In the genomic region with DNA sequence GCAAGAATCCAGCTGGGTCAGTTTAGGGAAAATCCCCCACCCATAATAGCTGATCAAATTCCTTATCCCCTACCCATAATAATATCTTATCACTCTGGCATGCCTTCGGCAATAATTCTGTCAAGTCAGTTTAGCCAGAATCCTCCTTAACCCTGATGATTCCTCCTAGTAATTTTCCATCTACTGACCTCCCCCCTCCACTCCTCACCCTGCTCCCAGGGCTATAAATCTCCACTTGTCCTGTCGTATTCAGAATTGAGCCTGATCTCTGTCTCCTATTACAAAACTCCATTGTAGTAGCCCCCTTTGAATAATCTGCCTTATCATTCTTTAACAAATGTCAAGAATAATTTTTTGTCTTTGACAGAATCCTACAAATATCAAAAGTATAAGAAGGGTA, we compare ENCODE assay signal across 1 cellular context.
TF ChIP-seq lines count a peak whose summit lies in the region.

No MANE protein-coding gene starts in this region.

TF ChIP-seq in K562, 482 proteins besides CTCF, POLR2A, EP300 and RAD21 (continued from another document):
- TF ChIP-seq, protein P1, sequence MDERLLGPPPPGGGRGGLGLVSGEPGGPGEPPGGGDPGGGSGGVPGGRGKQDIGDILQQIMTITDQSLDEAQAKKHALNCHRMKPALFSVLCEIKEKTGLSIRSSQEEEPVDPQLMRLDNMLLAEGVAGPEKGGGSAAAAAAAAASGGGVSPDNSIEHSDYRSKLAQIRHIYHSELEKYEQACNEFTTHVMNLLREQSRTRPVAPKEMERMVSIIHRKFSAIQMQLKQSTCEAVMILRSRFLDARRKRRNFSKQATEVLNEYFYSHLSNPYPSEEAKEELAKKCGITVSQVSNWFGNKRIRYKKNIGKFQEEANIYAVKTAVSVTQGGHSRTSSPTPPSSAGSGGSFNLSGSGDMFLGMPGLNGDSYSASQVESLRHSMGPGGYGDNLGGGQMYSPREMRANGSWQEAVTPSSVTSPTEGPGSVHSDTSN (CRISPR knock-in tag; IDR thresholded peaks at IDR 0.05; ENCODE audit: low read depth): no peak
- TF ChIP-seq, protein P1 (tag; conservative IDR thresholded peaks at IDR 0.05; ENCODE audit: low read depth): peak; percentile 91
- TF ChIP-seq, protein P2, sequence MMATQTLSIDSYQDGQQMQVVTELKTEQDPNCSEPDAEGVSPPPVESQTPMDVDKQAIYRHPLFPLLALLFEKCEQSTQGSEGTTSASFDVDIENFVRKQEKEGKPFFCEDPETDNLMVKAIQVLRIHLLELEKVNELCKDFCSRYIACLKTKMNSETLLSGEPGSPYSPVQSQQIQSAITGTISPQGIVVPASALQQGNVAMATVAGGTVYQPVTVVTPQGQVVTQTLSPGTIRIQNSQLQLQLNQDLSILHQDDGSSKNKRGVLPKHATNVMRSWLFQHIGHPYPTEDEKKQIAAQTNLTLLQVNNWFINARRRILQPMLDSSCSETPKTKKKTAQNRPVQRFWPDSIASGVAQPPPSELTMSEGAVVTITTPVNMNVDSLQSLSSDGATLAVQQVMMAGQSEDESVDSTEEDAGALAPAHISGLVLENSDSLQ (IDR thresholded peaks at IDR 0.05): peak; percentile 77
- TF ChIP-seq, protein P3, sequence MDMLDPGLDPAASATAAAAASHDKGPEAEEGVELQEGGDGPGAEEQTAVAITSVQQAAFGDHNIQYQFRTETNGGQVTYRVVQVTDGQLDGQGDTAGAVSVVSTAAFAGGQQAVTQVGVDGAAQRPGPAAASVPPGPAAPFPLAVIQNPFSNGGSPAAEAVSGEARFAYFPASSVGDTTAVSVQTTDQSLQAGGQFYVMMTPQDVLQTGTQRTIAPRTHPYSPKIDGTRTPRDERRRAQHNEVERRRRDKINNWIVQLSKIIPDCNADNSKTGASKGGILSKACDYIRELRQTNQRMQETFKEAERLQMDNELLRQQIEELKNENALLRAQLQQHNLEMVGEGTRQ (CRISPR knock-in tag; IDR thresholded peaks at IDR 0.05): no peak
- peak; percentile 90 for TF ChIP-seq MEIS2 (IDR thresholded peaks at IDR 0.05; ENCODE audit: partially characterized antibody)
